Comparison of ENCODE assay signal across 14 cellular contexts in genomic region chr11:76597533-76598425, GRCh38.
DNase-seq lines count a peak whose midpoint lies in the region; ATAC-seq and TF ChIP-seq lines count a peak whose summit lies in the region.
"Had no signal": no experiment of that assay in that cellular context is flagged by ENCODE, and none has a peak within 500 bp of the region (broad histone marks: within the 10 kb centered on the region; RNA-seq: fewer than 3 reads in every experiment).

No MANE protein-coding gene starts in this region.

- H3K27me3 Mint-ChIP-seq in activated T-cell treated with anti-CD3 and anti-CD28 coated beads, Interleukin-2, amount 50 U/mL, for 72 hours (ENCODE audit: low read depth), result no peaks in the 10 kb centered on the region
- H3K27me3 Mint-ChIP-seq in activated CD8-positive, alpha-beta T cell treated with anti-CD3 and anti-CD28 coated beads, Interleukin-2, amount 10 ng/mL, durations not matched to agents 7 days and 5 days (ENCODE audit: low read depth), result peaks cover 3% of the 10 kb centered on the region
- H3K27me3 Mint-ChIP-seq in stimulated activated naive CD8-positive, alpha-beta T cell treated with anti-CD3 and anti-CD28 coated beads, Interleukin-15, amount 100 ng/mL, for 72 hours, result peaks cover 37% of the 10 kb centered on the region
- H3K27me3 Mint-ChIP-seq: CD4-positive, alpha-beta memory T cell had no signal

- CTCF ChIA-PET in activated CD8-positive, alpha-beta T cell treated with anti-CD3 and anti-CD28 coated beads, Interleukin-2, amount 10 ng/mL, durations not matched to agents 7 days and 5 days (lab: Charles Lee), result interaction anchor here (1.0 to 2.2 kb wide), 8 partner anchors 9 to 88 kb away, joined by 3 to 9 read pairs (median 6); no protein-coding TSS in a partner anchor

- H3K27ac ChIP-seq in lung (ENCODE audit: low read depth in 1 of 2, low read length in 1 of 2), result no peak overlapping the region
- H3K27ac ChIP-seq: cardiac muscle cell, gastrocnemius medialis, testis had no signal

- no peak overlapping the region for H3K4me3 Mint-ChIP-seq in activated T-cell treated with anti-CD3 and anti-CD28 coated beads, Interleukin-2, amount 50 U/mL, for 72 hours
- H3K4me3 Mint-ChIP-seq in activated CD8-positive, alpha-beta T cell treated with anti-CD3 and anti-CD28 coated beads, Interleukin-2, amount 10 ng/mL, durations not matched to agents 7 days and 5 days, result no peak overlapping the region
- H3K4me3 Mint-ChIP-seq in stimulated activated naive CD8-positive, alpha-beta T cell treated with anti-CD3 and anti-CD28 coated beads, Interleukin-15, amount 100 ng/mL, for 72 hours, result no peak overlapping the region
- H3K4me3 Mint-ChIP-seq: activated CD4-positive, alpha-beta T cell treated with anti-CD3 and anti-CD28 coated beads, Interleukin-2, amount 10 ng/mL, durations not matched to agents 24 days and 14 days; CD4-positive, alpha-beta memory T cell; dendritic cell treated with granulocyte-macrophage colony-stimulating factor and Interleukin-4, amounts not matched to agents 40 ng/mL and 50 ng/mL, for 4 days had no signal

- H3K4me3 ChIP-seq in lung, result no peak overlapping the region
- H3K4me3 ChIP-seq: cardiac muscle cell, gastrocnemius medialis, testis had no signal

- peak; percentile 35 to 37 for ATAC-seq in activated T-cell treated with anti-CD3 and anti-CD28 coated beads, Interleukin-2, amount 50 U/mL, for 72 hours (replicated peaks in 1 of 2)
- ATAC-seq in activated CD8-positive, alpha-beta T cell treated with anti-CD3 and anti-CD28 coated beads, Interleukin-2, amount 10 ng/mL, durations not matched to agents 7 days and 5 days, result peak; percentile 54
- ATAC-seq in lung (ENCODE audit: insufficient read depth, low FRiP score) (no peak), HG03196 (IDR thresholded peaks at IDR 0.05; ENCODE audit: unreplicated experiment) (no peak)
- peak; percentile 67 for ATAC-seq in stimulated activated naive CD8-positive, alpha-beta T cell treated with anti-CD3 and anti-CD28 coated beads, Interleukin-15, amount 100 ng/mL, for 72 hours

- H3K27me3 ChIP-seq in lung (ENCODE audit: control insufficient read depth, insufficient read depth), result no peaks in the 10 kb centered on the region
- H3K27me3 ChIP-seq: cardiac muscle cell, gastrocnemius medialis, testis had no signal

- POLR2A ChIA-PET in activated CD8-positive, alpha-beta T cell treated with anti-CD3 and anti-CD28 coated beads, Interleukin-2, amount 10 ng/mL, durations not matched to agents 7 days and 5 days (lab: Charles Lee), result no interaction called here

- H3K4me1 Mint-ChIP-seq in activated T-cell treated with anti-CD3 and anti-CD28 coated beads, Interleukin-2, amount 50 U/mL, for 72 hours (ENCODE audit: low read depth), result peaks cover 15% of the 10 kb centered on the region
- H3K4me1 Mint-ChIP-seq in activated CD8-positive, alpha-beta T cell treated with anti-CD3 and anti-CD28 coated beads, Interleukin-2, amount 10 ng/mL, durations not matched to agents 7 days and 5 days (ENCODE audit: low read depth), result peaks cover 55% of the 10 kb centered on the region
- H3K4me1 Mint-ChIP-seq in stimulated activated naive CD8-positive, alpha-beta T cell treated with anti-CD3 and anti-CD28 coated beads, Interleukin-15, amount 100 ng/mL, for 72 hours, result peaks cover 57% of the 10 kb centered on the region

- 80 to 83% methylated on average over 12 of the region's 12 CpGs for WGBS in lung, 2 donors

- H3K4me1 ChIP-seq in lung (ENCODE audit: control insufficient read depth in 2 of 2, insufficient read depth in 2 of 2, low read length in 2 of 2), result peaks cover 0 to 8% of the 10 kb centered on the region in 2 donors

- TF ChIP-seq CTCF in lung (IDR thresholded peaks at IDR 0.05; ENCODE audit: control extremely low read depth, extremely low read depth), result no peak

- no peaks in the 10 kb centered on the region for H3K9me3 ChIP-seq in lung (ENCODE audit: control insufficient read depth in 2 of 2, insufficient read depth in 1 of 2, low read length in 1 of 2)
- H3K9me3 ChIP-seq: gastrocnemius medialis, testis had no signal

- DNase-seq in activated T-cell treated with anti-CD3 and anti-CD28 coated beads, Interleukin-2, amount 50 U/mL, for 72 hours, result no peak
- DNase-seq in activated T-cell treated with anti-CD3 and anti-CD28 coated beads, Interleukin-2, amount 50 U/mL, for 48 hours, result no peak
- DNase-seq in activated CD8-positive, alpha-beta T cell treated with anti-CD3 and anti-CD28 coated beads, Interleukin-2, amount 10 ng/mL, durations not matched to agents 7 days and 5 days, result peak; percentile 26
- DNase-seq in lung (ENCODE audit: low spot score) (peak; percentile 26), NCI-H128 (lab: John Stamatoyannopoulos, UW; ENCODE audit: unreplicated experiment) (no peak)
- DNase-seq in stimulated activated naive CD8-positive, alpha-beta T cell treated with anti-CD3 and anti-CD28 coated beads, Interleukin-15, amount 100 ng/mL, for 72 hours, result no peak
- DNase-seq: CD4-positive, alpha-beta memory T cell; gastrocnemius medialis; NCI-H187 treated with DMSO at 0.1 percent for 48 hours had no signal

- H3K36me3 Mint-ChIP-seq in activated T-cell treated with anti-CD3 and anti-CD28 coated beads, Interleukin-2, amount 50 U/mL, for 72 hours (ENCODE audit: insufficient read depth in 2 of 2), result peaks cover 0 to 1% of the 10 kb centered on the region in 2 donors
- H3K36me3 Mint-ChIP-seq in activated CD8-positive, alpha-beta T cell treated with anti-CD3 and anti-CD28 coated beads, Interleukin-2, amount 10 ng/mL, durations not matched to agents 7 days and 5 days (ENCODE audit: low read depth), result peaks cover 7% of the 10 kb centered on the region
- H3K36me3 Mint-ChIP-seq: CD4-positive, alpha-beta memory T cell had no signal

- H3K27ac Mint-ChIP-seq in activated T-cell treated with anti-CD3 and anti-CD28 coated beads, Interleukin-2, amount 50 U/mL, for 72 hours, result no peak overlapping the region
- H3K27ac Mint-ChIP-seq in activated CD8-positive, alpha-beta T cell treated with anti-CD3 and anti-CD28 coated beads, Interleukin-2, amount 10 ng/mL, durations not matched to agents 7 days and 5 days, result peak overlapping the region; percentile 46
- peak overlapping the region; percentile 35 to 75 for H3K27ac Mint-ChIP-seq in stimulated activated naive CD8-positive, alpha-beta T cell treated with anti-CD3 and anti-CD28 coated beads, Interleukin-15, amount 100 ng/mL, for 72 hours
- H3K27ac Mint-ChIP-seq: dendritic cell treated with granulocyte-macrophage colony-stimulating factor and Interleukin-4, amounts not matched to agents 40 ng/mL and 50 ng/mL, for 4 days had no signal

- H3K9me3 Mint-ChIP-seq in activated T-cell treated with anti-CD3 and anti-CD28 coated beads, Interleukin-2, amount 50 U/mL, for 72 hours, result no peaks in the 10 kb centered on the region
- H3K9me3 Mint-ChIP-seq in activated CD8-positive, alpha-beta T cell treated with anti-CD3 and anti-CD28 coated beads, Interleukin-2, amount 10 ng/mL, durations not matched to agents 7 days and 5 days (ENCODE audit: insufficient read depth), result no peaks in the 10 kb centered on the region
- no peaks in the 10 kb centered on the region for H3K9me3 Mint-ChIP-seq in stimulated activated naive CD8-positive, alpha-beta T cell treated with anti-CD3 and anti-CD28 coated beads, Interleukin-15, amount 100 ng/mL, for 72 hours
- H3K9me3 Mint-ChIP-seq: dendritic cell treated with granulocyte-macrophage colony-stimulating factor and Interleukin-4, amounts not matched to agents 40 ng/mL and 50 ng/mL, for 4 days had no signal

- H3K36me3 ChIP-seq in lung (ENCODE audit: control insufficient read depth in 2 of 2, insufficient read depth in 2 of 2, low read length in 2 of 2), result no peaks in the 10 kb centered on the region
- H3K36me3 ChIP-seq: cardiac muscle cell, gastrocnemius medialis had no signal

Comparison
In these comparisons a context has a peak if more than half of its experiments do, and no peak if none do; other contexts are left out.
1. ATAC-seq: peak in activated T-cell treated with anti-CD3 and anti-CD28 coated beads, Interleukin-2, amount 50 U/mL, for 72 hours (2 of 2), activated CD8-positive, alpha-beta T cell treated with anti-CD3 and anti-CD28 coated beads, Interleukin-2, amount 10 ng/mL, durations not matched to agents 7 days and 5 days (single experiment) and stimulated activated naive CD8-positive, alpha-beta T cell treated with anti-CD3 and anti-CD28 coated beads, Interleukin-15, amount 100 ng/mL, for 72 hours (single experiment); none in lung (single experiment) and HG03196 (single experiment).
2. DNase-seq: peak in activated CD8-positive, alpha-beta T cell treated with anti-CD3 and anti-CD28 coated beads, Interleukin-2, amount 10 ng/mL, durations not matched to agents 7 days and 5 days (single experiment) and lung (single experiment); none in activated T-cell treated with anti-CD3 and anti-CD28 coated beads, Interleukin-2, amount 50 U/mL, for 72 hours (0 of 2), activated T-cell treated with anti-CD3 and anti-CD28 coated beads, Interleukin-2, amount 50 U/mL, for 48 hours (0 of 2), stimulated activated naive CD8-positive, alpha-beta T cell treated with anti-CD3 and anti-CD28 coated beads, Interleukin-15, amount 100 ng/mL, for 72 hours (0 of 2) and NCI-H128 (single experiment).